8 cellular contexts compared by ENCODE assay signal in the genomic region with DNA sequence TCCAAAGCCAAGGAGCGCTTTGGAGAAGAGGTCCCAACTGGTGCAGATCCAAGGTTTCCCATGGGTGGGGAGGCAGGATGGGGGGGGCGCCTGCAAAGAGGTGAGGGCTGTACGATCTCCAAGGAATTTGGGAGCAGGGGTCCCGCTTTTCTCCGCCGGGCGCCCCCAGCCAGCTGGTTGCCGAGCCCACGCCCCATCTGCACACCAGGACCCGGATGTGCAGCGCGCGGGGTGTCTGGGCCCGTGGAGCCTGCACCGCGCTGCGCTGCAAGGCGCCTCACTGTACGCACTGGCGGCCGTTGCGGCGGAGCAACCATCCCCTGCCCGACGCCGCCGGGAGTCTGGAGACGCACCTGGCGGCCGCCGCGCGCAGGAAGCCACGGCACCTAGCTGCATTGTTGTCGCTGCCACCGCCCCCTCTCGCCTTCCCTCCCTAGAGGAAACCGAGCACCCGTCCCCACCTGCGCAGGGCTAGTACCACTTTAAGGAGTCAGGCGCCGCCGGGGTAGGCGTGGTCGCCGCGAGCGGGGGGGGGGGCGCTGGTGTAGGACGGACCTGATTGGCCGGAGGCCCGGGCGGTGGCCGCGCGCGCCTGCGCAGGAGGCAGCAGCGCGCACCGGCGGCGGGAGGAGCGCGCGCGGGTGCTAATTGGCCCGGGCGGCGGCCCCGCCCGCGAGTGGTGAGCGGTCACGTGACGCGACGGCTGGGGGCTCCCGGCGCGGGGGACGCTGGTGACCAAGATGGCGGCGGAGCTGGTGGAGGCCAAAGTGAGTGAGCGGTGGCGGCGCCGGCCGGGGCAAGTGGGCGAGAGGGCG. TPM values are rescaled to one million over a fixed set of nuclear protein-coding genes. Genes with fewer than 3 reads are reported as not detected.
DNase-seq lines count a peak whose midpoint lies in the region; TF ChIP-seq lines count a peak whose summit lies in the region.

A gene with protein sequence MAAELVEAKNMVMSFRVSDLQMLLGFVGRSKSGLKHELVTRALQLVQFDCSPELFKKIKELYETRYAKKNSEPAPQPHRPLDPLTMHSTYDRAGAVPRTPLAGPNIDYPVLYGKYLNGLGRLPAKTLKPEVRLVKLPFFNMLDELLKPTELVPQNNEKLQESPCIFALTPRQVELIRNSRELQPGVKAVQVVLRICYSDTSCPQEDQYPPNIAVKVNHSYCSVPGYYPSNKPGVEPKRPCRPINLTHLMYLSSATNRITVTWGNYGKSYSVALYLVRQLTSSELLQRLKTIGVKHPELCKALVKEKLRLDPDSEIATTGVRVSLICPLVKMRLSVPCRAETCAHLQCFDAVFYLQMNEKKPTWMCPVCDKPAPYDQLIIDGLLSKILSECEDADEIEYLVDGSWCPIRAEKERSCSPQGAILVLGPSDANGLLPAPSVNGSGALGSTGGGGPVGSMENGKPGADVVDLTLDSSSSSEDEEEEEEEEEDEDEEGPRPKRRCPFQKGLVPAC (plus strand): TSS at position 716 of the 815 bp plus-strand sequence. CDS start 25 bp downstream, at position 741.

- H3K4me1 ChIP-seq in suprapubic skin, result peaks cover 41% of the 10 kb centered on the region

- peak within 1 kb of the TSS; percentile 81 for H3K27ac Mint-ChIP-seq in activated naive CD4-positive, alpha-beta T cell treated with anti-CD3 and anti-CD28 coated beads, Interleukin-2, amount 10 ng/mL, durations not matched to agents 7 days and 5 days

- H3K27me3 ChIP-seq in suprapubic skin, result no peaks in the 10 kb centered on the region

- TF ChIP-seq EP300 in suprapubic skin (IDR thresholded peaks at IDR 0.05), result no peak

- POLR2A ChIA-PET in HEK293T (lab: Yijun Ruan, JAX), result interaction anchor here (1.2 to 3.5 kb wide), 7 partner anchors 10 to 245 kb away, joined by 4 to 13 read pairs (median 10); a partner anchor contains a TSS

- H3K9me3 ChIP-seq in SK-N-MC (ENCODE audit: low read depth, low read length) (no peaks in the 10 kb centered on the region), suprapubic skin (no peaks in the 10 kb centered on the region)

- no peaks in the 10 kb centered on the region; the same call in 1 of the 2 replicates for H3K36me3 ChIP-seq in SK-N-MC (ENCODE audit: insufficient read depth, low read length)
- H3K36me3 ChIP-seq in suprapubic skin, result no peaks in the 10 kb centered on the region

- no peaks in the 10 kb centered on the region for H3K9me3 Mint-ChIP-seq in activated naive CD4-positive, alpha-beta T cell treated with anti-CD3 and anti-CD28 coated beads, Interleukin-2, amount 10 ng/mL, durations not matched to agents 7 days and 5 days

- H3K4me3 Mint-ChIP-seq in activated naive CD4-positive, alpha-beta T cell treated with anti-CD3 and anti-CD28 coated beads, Interleukin-2, amount 10 ng/mL, durations not matched to agents 7 days and 5 days, result peak within 1 kb of the TSS; percentile 82

- TF ChIP-seq POLR2A in suprapubic skin (IDR thresholded peaks at IDR 0.05), result peak in 1 of 2 donors; percentile 12

- peaks cover 24% of the 10 kb centered on the region for H3K4me1 Mint-ChIP-seq in activated naive CD4-positive, alpha-beta T cell treated with anti-CD3 and anti-CD28 coated beads, Interleukin-2, amount 10 ng/mL, durations not matched to agents 7 days and 5 days

- WGBS in suprapubic skin, result under 1% methylated on average over 51 of the region's 91 CpGs

- H3K4me3 ChIP-seq in SK-N-MC, result peak within 1 kb of the TSS; percentile 98
- H3K4me3 ChIP-seq in suprapubic skin, result peak within 1 kb of the TSS; percentile 99

- no peak for TF ChIP-seq CTCF in suprapubic skin (IDR thresholded peaks at IDR 0.05)

- DNase-seq in GM03348 (ENCODE audit: low spot score) (peak; percentile 100), HEK293T (ENCODE audit: extremely low spot score) (peak; percentile 99), NAMALWA (ENCODE audit: low spot score) (peak; percentile 96), SK-N-MC (ENCODE audit: low read depth, low spot score) (peak; percentile 59), germinal center (ENCODE audit: low spot score) (peak; percentile 100), occipital lobe (lab: John Stamatoyannopoulos, UW) (peak; percentile 91), suprapubic skin (ENCODE audit: low spot score in 2 of 2) (peak; percentile 95 to 97)
- DNase-seq in activated naive CD4-positive, alpha-beta T cell treated with anti-CD3 and anti-CD28 coated beads, Interleukin-2, amount 10 ng/mL, durations not matched to agents 7 days and 5 days, result peak; percentile 96

- CTCF ChIA-PET in HEK293T (lab: Yijun Ruan, JAX), result no interaction called here
- CTCF ChIA-PET in activated naive CD4-positive, alpha-beta T cell treated with anti-CD3 and anti-CD28 coated beads, Interleukin-2, amount 10 ng/mL, durations not matched to agents 7 days and 5 days (lab: Charles Lee), result interaction anchor here (0.9 to 1.5 kb wide), 5 partner anchors 17 to 133 kb away, joined by 3 to 6 read pairs (median 4); a partner anchor contains a TSS

- H3K27ac ChIP-seq in SK-N-MC, result peak within 1 kb of the TSS; percentile 70; the same call in 1 of the 2 replicates
- H3K27ac ChIP-seq in suprapubic skin, result peak within 1 kb of the TSS; percentile 88

- H3K27me3 Mint-ChIP-seq in activated naive CD4-positive, alpha-beta T cell treated with anti-CD3 and anti-CD28 coated beads, Interleukin-2, amount 10 ng/mL, durations not matched to agents 7 days and 5 days, result no peaks in the 10 kb centered on the region

- peaks cover 2% of the 10 kb centered on the region for H3K36me3 Mint-ChIP-seq in activated naive CD4-positive, alpha-beta T cell treated with anti-CD3 and anti-CD28 coated beads, Interleukin-2, amount 10 ng/mL, durations not matched to agents 7 days and 5 days

- H3K9ac ChIP-seq in SK-N-MC (ENCODE audit: insufficient read length), result peak within 1 kb of the TSS; percentile 84

TF ChIP-seq in HEK293T, 16 proteins besides CTCF, POLR2A, EP300 and RAD21:
- TF ChIP-seq SP1 (IDR thresholded peaks at IDR 0.05) (no peak), FOXM1 (IDR thresholded peaks at IDR 0.05; ENCODE audit: borderline replicate concordance) (peak; percentile 84; the same call in 1 of the 2 replicates), FOXK2 (IDR thresholded peaks at IDR 0.05) (no peak), L3MBTL2 (conservative IDR thresholded peaks at IDR 0.05) (peak; percentile 51), FOXA1 (IDR thresholded peaks at IDR 0.05) (no peak)

RNA-seq across cellular contexts. Expression of the gene that starts here (rescaled TPM):
- 22.5 TPM for total RNA-seq in occipital lobe
- total RNA-seq in suprapubic skin, result 10 to 100 TPM; 17.1 to 28.7 (median 22.6) TPM

Comparison
In these comparisons a context has a peak if more than half of its experiments do, and no peak if none do; other contexts are left out.
1. Peak in every context shown above with its lines: DNase-seq, H3K4me3 ChIP-seq and H3K27ac ChIP-seq.